Comparison of ENCODE assay signal across 20 cellular contexts in genomic region chr9:111870774-111871542, GRCh38. TPM values are rescaled to one million over a fixed set of nuclear protein-coding genes. Genes with fewer than 3 reads are reported as not detected.
DNase-seq lines count a peak whose midpoint lies in the region; ATAC-seq lines count a peak whose summit lies in the region.
"Had no signal": no experiment of that assay in that cellular context is flagged by ENCODE, and none has a peak within 500 bp of the region (broad histone marks: within the 10 kb centered on the region; RNA-seq: fewer than 3 reads in every experiment).

No MANE protein-coding gene starts in this region.

- peaks cover 3% of the 10 kb centered on the region for H3K36me3 Mint-ChIP-seq in activated CD4-positive, alpha-beta memory T cell treated with anti-CD3 and anti-CD28 coated beads, Interleukin-2, amount 10 ng/mL, durations not matched to agents 7 days and 5 days (ENCODE audit: low read depth)

- H3K9me3 Mint-ChIP-seq in activated CD4-positive, alpha-beta memory T cell treated with anti-CD3 and anti-CD28 coated beads, Interleukin-2, amount 10 ng/mL, durations not matched to agents 7 days and 5 days: peaks cover 6% of the 10 kb centered on the region
- H3K9me3 Mint-ChIP-seq: central memory CD8-positive, alpha-beta T cell; natural killer cell treated with Interleukin-12 subunit alpha and Interleukin-12 subunit beta and Interleukin-15 and Interleukin-18, amount 100 ng/mL, for 72 hours had no signal

- peak; percentile 44 for ATAC-seq in HG02642 (IDR thresholded peaks at IDR 0.05; ENCODE audit: poor library complexity, unreplicated experiment)
- ATAC-seq in HG03139 (IDR thresholded peaks at IDR 0.05; ENCODE audit: unreplicated experiment): no peak
- ATAC-seq: heart left ventricle, left lung had no signal

- POLR2A ChIA-PET in activated CD4-positive, alpha-beta memory T cell treated with anti-CD3 and anti-CD28 coated beads, Interleukin-2, amount 10 ng/mL, durations not matched to agents 7 days and 5 days (lab: Charles Lee): no interaction called here

- H3K27me3 Mint-ChIP-seq in activated CD4-positive, alpha-beta memory T cell treated with anti-CD3 and anti-CD28 coated beads, Interleukin-2, amount 10 ng/mL, durations not matched to agents 7 days and 5 days: peaks cover 14% of the 10 kb centered on the region
- H3K27me3 Mint-ChIP-seq: central memory CD8-positive, alpha-beta T cell had no signal

- no peak overlapping the region for H3K4me3 Mint-ChIP-seq in activated CD4-positive, alpha-beta memory T cell treated with anti-CD3 and anti-CD28 coated beads, Interleukin-2, amount 10 ng/mL, durations not matched to agents 7 days and 5 days
- H3K4me3 Mint-ChIP-seq: central memory CD8-positive, alpha-beta T cell; natural killer cell treated with Interleukin-12 subunit alpha and Interleukin-12 subunit beta and Interleukin-15 and Interleukin-18, amount 100 ng/mL, for 72 hours had no signal

- peak in 2 of 3 experiments; percentile 3 to 19 for DNase-seq in activated CD8-positive, alpha-beta memory T cell treated with anti-CD3 and anti-CD28 coated beads for 48 hours (ENCODE audit: low read depth in 2 of 3, low spot score in 2 of 3)
- no peak for DNase-seq in activated CD8-positive, alpha-beta memory T cell treated with anti-CD3 and anti-CD28 coated beads, Interleukin-2, amount 50 U/mL, for 4 hours
- DNase-seq in activated CD4-positive, alpha-beta memory T cell treated with anti-CD3 and anti-CD28 coated beads, Interleukin-2, amount 10 ng/mL, durations not matched to agents 7 days and 5 days: peak; percentile 19
- DNase-seq in stimulated activated CD8-positive, alpha-beta memory T cell treated with anti-CD3 and anti-CD28 coated beads, Interleukin-4, amount 100 ng/mL, for 24 hours (ENCODE audit: low read depth): peak; percentile 6
- DNase-seq in hippocampal formation (lab: John Stamatoyannopoulos, UW) (no peak), amniotic stem cell (lab: John Stamatoyannopoulos, UW) (no peak)
- DNase-seq: ACHN, activated gamma-delta T cell, H7, heart left ventricle, KG1, left lung, NCI-H187 treated with DMSO at 0.1 percent for 48 hours, NCI-H69, sigmoid colon, T1000 had no signal

- CTCF ChIA-PET in activated CD4-positive, alpha-beta memory T cell treated with anti-CD3 and anti-CD28 coated beads, Interleukin-2, amount 10 ng/mL, durations not matched to agents 7 days and 5 days (lab: Charles Lee): interaction anchor here (1.6 kb wide), 1 partner anchor 98 kb away, joined by 3 read pairs; no protein-coding TSS in a partner anchor

- peaks cover 12% of the 10 kb centered on the region for H3K4me1 Mint-ChIP-seq in activated CD4-positive, alpha-beta memory T cell treated with anti-CD3 and anti-CD28 coated beads, Interleukin-2, amount 10 ng/mL, durations not matched to agents 7 days and 5 days

- H3K27ac Mint-ChIP-seq in activated CD4-positive, alpha-beta memory T cell treated with anti-CD3 and anti-CD28 coated beads, Interleukin-2, amount 10 ng/mL, durations not matched to agents 7 days and 5 days: no peak overlapping the region
- H3K27ac Mint-ChIP-seq: natural killer cell treated with Interleukin-12 subunit alpha and Interleukin-12 subunit beta and Interleukin-15 and Interleukin-18, amount 100 ng/mL, for 72 hours had no signal

RNA-seq across cellular contexts. Expression of gene UGCG, which starts 25.7 kb away (rescaled TPM):
- total RNA-seq in activated CD4-positive, alpha-beta memory T cell treated with anti-CD3 and anti-CD28 coated beads, Interleukin-2, amount 10 ng/mL, durations not matched to agents 7 days and 5 days: 10 to 100 TPM; 20.9 to 21.4 TPM

Comparison
In these comparisons a context has a peak if more than half of its experiments do, and no peak if none do; other contexts are left out.
1. DNase-seq: peak in activated CD8-positive, alpha-beta memory T cell treated with anti-CD3 and anti-CD28 coated beads for 48 hours (2 of 3), activated CD4-positive, alpha-beta memory T cell treated with anti-CD3 and anti-CD28 coated beads, Interleukin-2, amount 10 ng/mL, durations not matched to agents 7 days and 5 days (single experiment) and stimulated activated CD8-positive, alpha-beta memory T cell treated with anti-CD3 and anti-CD28 coated beads, Interleukin-4, amount 100 ng/mL, for 24 hours (single experiment); none in activated CD8-positive, alpha-beta memory T cell treated with anti-CD3 and anti-CD28 coated beads, Interleukin-2, amount 50 U/mL, for 4 hours (single experiment), hippocampal formation (0 of 2) and amniotic stem cell (single experiment).